ENCODE assay signal across 1 cellular context in the genomic region with DNA sequence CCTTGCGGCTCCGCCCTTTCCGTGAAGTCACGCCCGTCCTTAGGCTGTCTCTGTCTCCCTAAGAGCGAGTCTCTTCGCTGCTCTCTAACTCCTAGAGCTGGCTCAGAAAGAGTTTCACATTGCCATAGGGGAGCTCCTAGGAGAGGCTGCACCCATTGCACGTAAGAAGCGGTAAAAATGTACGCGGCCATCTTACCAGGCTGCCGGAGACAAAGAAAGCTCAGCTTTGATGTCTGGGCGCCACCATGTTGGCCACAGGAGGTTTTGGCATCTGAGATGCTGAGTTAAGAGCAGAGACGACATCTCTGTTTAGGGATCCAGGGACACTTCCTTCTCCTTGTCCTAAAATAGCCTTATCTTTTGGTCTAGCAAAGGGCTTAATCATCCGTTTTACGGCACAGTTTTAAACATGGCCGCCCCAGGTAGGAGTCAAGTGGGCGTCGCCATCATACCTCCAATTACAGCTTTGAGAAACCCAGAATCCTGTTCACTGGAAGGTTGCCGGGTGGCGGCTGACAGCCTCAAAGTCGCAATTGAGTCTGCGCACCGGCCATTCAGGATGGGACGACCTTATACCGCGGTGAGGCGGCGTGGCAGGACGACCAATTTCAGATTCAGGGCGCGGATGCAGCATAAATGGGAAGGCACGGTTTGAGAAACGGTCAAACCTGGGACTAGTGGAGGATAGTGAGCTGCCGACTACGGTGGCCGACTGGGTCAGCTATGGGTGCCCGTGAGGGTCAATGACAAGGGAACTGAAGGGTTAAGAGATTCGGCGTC.
TF ChIP-seq lines count a peak whose summit lies in the region.

A gene (plus strand): TSS at position 553 of the 780 bp plus-strand sequence. CDS start 16,501 bp downstream, outside the sequence.

TF ChIP-seq in H1, 55 proteins besides CTCF, POLR2A, EP300 and RAD21:
- TF ChIP-seq YY1 (IDR thresholded peaks at IDR 0.05; ENCODE audit: low read depth, low read length) (peak; percentile 97), TBP (IDR thresholded peaks at IDR 0.05; ENCODE audit: low read depth, low read length) (peak; percentile 79), ASH2L (IDR thresholded peaks at IDR 0.05; ENCODE audit: low read length) (peak; percentile 74), SP4 (IDR thresholded peaks at IDR 0.05; ENCODE audit: low read length) (peak; percentile 62; the same call in 1 of the 2 replicates), KDM5A (IDR thresholded peaks at IDR 0.05; ENCODE audit: low read length) (no peak), POLR2AphosphoS5 (IDR thresholded peaks at IDR 0.05; ENCODE audit: low read depth, low read length) (peak; percentile 93), TAF7 (optimal IDR thresholded peaks at IDR 0.05; ENCODE audit: borderline replicate concordance, low read depth, low read length) (peak; percentile 79), KDM4A (IDR thresholded peaks at IDR 0.05; ENCODE audit: low read depth, low read length, severe bottlenecking) (peak; percentile 66), CREB1 (IDR thresholded peaks at IDR 0.05) (0 out of 2 replicates have a peak, but pooled peaks have one; percentile 25), CHD2 (IDR thresholded peaks at IDR 0.05; ENCODE audit: low read length) (peak; percentile 65; the same call in 1 of the 2 replicates), CBX5 (IDR thresholded peaks at IDR 0.05; ENCODE audit: low read depth, low read length) (no peak), EZH2 (IDR thresholded peaks at IDR 0.05; ENCODE audit: low read depth, low read length, severe bottlenecking) (no peak), KDM1A (IDR thresholded peaks at IDR 0.05; ENCODE audit: borderline replicate concordance, low read length) (no peak), SAP30 (IDR thresholded peaks at IDR 0.05; ENCODE audit: insufficient read depth, insufficient replicate concordance, low read length) (peak; percentile 82), BRCA1 (IDR thresholded peaks at IDR 0.05; ENCODE audit: low read depth, low read length) (no peak), SIN3A (conservative IDR thresholded peaks at IDR 0.05 in 1 of 2, IDR thresholded peaks at IDR 0.05 in 1 of 2; ENCODE audit: low read depth in 1 of 2, low read length in 2 of 2) (peak in 1 of 2 experiments; percentile 80; a peak in 2 of 4 replicates), PHF8 (conservative IDR thresholded peaks at IDR 0.05; ENCODE audit: low read depth, low read length) (peak; percentile 90), GTF2F1 (IDR thresholded peaks at IDR 0.05; ENCODE audit: borderline replicate concordance, low read depth, low read length) (no peak; the same call in 1 of the 2 replicates), TAF1 (IDR thresholded peaks at IDR 0.05; ENCODE audit: low read depth, low read length) (peak; percentile 78), GABPA (IDR thresholded peaks at IDR 0.05; ENCODE audit: borderline replicate concordance, insufficient read depth, low read length) (no peak)
- TF ChIP-seq, protein P1, sequence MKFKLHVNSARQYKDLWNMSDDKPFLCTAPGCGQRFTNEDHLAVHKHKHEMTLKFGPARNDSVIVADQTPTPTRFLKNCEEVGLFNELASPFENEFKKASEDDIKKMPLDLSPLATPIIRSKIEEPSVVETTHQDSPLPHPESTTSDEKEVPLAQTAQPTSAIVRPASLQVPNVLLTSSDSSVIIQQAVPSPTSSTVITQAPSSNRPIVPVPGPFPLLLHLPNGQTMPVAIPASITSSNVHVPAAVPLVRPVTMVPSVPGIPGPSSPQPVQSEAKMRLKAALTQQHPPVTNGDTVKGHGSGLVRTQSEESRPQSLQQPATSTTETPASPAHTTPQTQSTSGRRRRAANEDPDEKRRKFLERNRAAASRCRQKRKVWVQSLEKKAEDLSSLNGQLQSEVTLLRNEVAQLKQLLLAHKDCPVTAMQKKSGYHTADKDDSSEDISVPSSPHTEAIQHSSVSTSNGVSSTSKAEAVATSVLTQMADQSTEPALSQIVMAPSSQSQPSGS (IDR thresholded peaks at IDR 0.05; ENCODE audit: low read length) = 0 out of 2 replicates have a peak, but pooled peaks have one; percentile 62
- TF ChIP-seq, protein P2, sequence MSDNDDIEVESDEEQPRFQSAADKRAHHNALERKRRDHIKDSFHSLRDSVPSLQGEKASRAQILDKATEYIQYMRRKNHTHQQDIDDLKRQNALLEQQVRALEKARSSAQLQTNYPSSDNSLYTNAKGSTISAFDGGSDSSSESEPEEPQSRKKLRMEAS (IDR thresholded peaks at IDR 0.05) = peak; percentile 36; the same call in 1 of the 2 replicates
- TF ChIP-seq, protein P3, sequence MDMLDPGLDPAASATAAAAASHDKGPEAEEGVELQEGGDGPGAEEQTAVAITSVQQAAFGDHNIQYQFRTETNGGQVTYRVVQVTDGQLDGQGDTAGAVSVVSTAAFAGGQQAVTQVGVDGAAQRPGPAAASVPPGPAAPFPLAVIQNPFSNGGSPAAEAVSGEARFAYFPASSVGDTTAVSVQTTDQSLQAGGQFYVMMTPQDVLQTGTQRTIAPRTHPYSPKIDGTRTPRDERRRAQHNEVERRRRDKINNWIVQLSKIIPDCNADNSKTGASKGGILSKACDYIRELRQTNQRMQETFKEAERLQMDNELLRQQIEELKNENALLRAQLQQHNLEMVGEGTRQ (IDR thresholded peaks at IDR 0.05; ENCODE audit: low read length) = no peak; the same call in 1 of the 2 replicates
TF ChIP-seq in H1: peak in this region for 15.
